In genomic region chr12:123232807-123233504, GRCh38 we compare ENCODE assay signal across 1 cellular context.
TF ChIP-seq lines count a peak whose summit lies in the region.

MPHOSPH9 (minus strand) TSS chr12:123233141; CDS start chr12:123230364, 2,777 bp downstream.
MTRFR (plus strand) TSS chr12:123233436; CDS start chr12:123253675, 20,239 bp downstream.

TF ChIP-seq in HepG2, 621 proteins besides CTCF, POLR2A, EP300 and RAD21 (continued from another document and continues in another):
- TF ChIP-seq ZNF784 (CRISPR knock-in tag; IDR thresholded peaks at IDR 0.05; ENCODE audit: borderline replicate concordance), result 0 out of 2 replicates have a peak, but pooled peaks have one; percentile 55
- peak; percentile 98 for TF ChIP-seq ZNF572 (CRISPR knock-in tag; IDR thresholded peaks at IDR 0.05)
- peak; percentile 99 for TF ChIP-seq POLR2G (IDR thresholded peaks at IDR 0.05; ENCODE audit: low read depth, low read length)
- TF ChIP-seq ZNF253 (CRISPR knock-in tag; IDR thresholded peaks at IDR 0.05; ENCODE audit: borderline replicate concordance), result no peak
- TF ChIP-seq TEAD3 (CRISPR knock-in tag; optimal IDR thresholded peaks at IDR 0.05; ENCODE audit: borderline replicate concordance), result peak; percentile 38
- 0 out of 2 replicates have a peak, but pooled peaks have one; percentile 31 for TF ChIP-seq FOXJ3 (CRISPR knock-in tag; IDR thresholded peaks at IDR 0.05; ENCODE audit: borderline replicate concordance)
- no peak for TF ChIP-seq ZNF235 (CRISPR knock-in tag; IDR thresholded peaks at IDR 0.05; ENCODE audit: borderline replicate concordance)
- TF ChIP-seq HMGXB3 (CRISPR knock-in tag; IDR thresholded peaks at IDR 0.05; ENCODE audit: borderline replicate concordance), result peak; percentile 79; the same call in 1 of the 2 replicates
- TF ChIP-seq PLSCR1 (CRISPR knock-in tag; IDR thresholded peaks at IDR 0.05; ENCODE audit: borderline replicate concordance), result 0 out of 2 replicates have a peak, but pooled peaks have one; percentile 74
- TF ChIP-seq ZNF275 (CRISPR knock-in tag; IDR thresholded peaks at IDR 0.05; ENCODE audit: borderline replicate concordance), result no peak; the same call in 1 of the 2 replicates
- TF ChIP-seq ZNF616 (CRISPR knock-in tag; IDR thresholded peaks at IDR 0.05; ENCODE audit: low read depth), result no peak; the same call in 1 of the 2 replicates
- no peak for TF ChIP-seq BCLAF1 (IDR thresholded peaks at IDR 0.05)
- no peak for TF ChIP-seq RCOR2 (CRISPR knock-in tag; IDR thresholded peaks at IDR 0.05)
- TF ChIP-seq ZNF331 (CRISPR knock-in tag; IDR thresholded peaks at IDR 0.05), result peak; percentile 41
- TF ChIP-seq ZNF343 (CRISPR knock-in tag; IDR thresholded peaks at IDR 0.05), result no peak; the same call in 1 of the 2 replicates
- TF ChIP-seq ZNF142 (CRISPR knock-in tag; IDR thresholded peaks at IDR 0.05), result peak; percentile 66; the same call in 1 of the 2 replicates
- TF ChIP-seq POLR2AphosphoS2 (IDR thresholded peaks at IDR 0.05; ENCODE audit: low read depth, low read length), result peak; percentile 78
- peak; percentile 82 for TF ChIP-seq PHF21A (CRISPR knock-in tag; IDR thresholded peaks at IDR 0.05)
- peak; percentile 74; the same call in 1 of the 2 replicates for TF ChIP-seq ZNF232 (CRISPR knock-in tag; IDR thresholded peaks at IDR 0.05; ENCODE audit: borderline replicate concordance)
- no peak for TF ChIP-seq GPBP1L1 (CRISPR knock-in tag; IDR thresholded peaks at IDR 0.05)
- TF ChIP-seq CHD2 (IDR thresholded peaks at IDR 0.05; ENCODE audit: low read depth, low read length), result peak; percentile 88
- TF ChIP-seq SIX1 (CRISPR knock-in tag; IDR thresholded peaks at IDR 0.05; ENCODE audit: borderline replicate concordance), result no peak; the same call in 1 of the 2 replicates
- peak; percentile 62; the same call in 1 of the 2 replicates for TF ChIP-seq POGK (CRISPR knock-in tag; conservative IDR thresholded peaks at IDR 0.05)
- TF ChIP-seq ZFP1 (CRISPR knock-in tag; IDR thresholded peaks at IDR 0.05), result peak; percentile 51; the same call in 1 of the 2 replicates
- no peak for TF ChIP-seq FOXO4 (CRISPR knock-in tag; conservative IDR thresholded peaks at IDR 0.05)
- no peak; the same call in 1 of the 2 replicates for TF ChIP-seq HOXA7 (CRISPR knock-in tag; IDR thresholded peaks at IDR 0.05)
- TF ChIP-seq ZNF414 (CRISPR knock-in tag; IDR thresholded peaks at IDR 0.05), result 0 out of 2 replicates have a peak, but pooled peaks have one; percentile 14
- peak; percentile 84 for TF ChIP-seq RFXAP (CRISPR knock-in tag; IDR thresholded peaks at IDR 0.05; ENCODE audit: borderline replicate concordance)
- peak; percentile 81 for TF ChIP-seq MEIS2 (CRISPR knock-in tag; IDR thresholded peaks at IDR 0.05)
- TF ChIP-seq IKZF4 (CRISPR knock-in tag; IDR thresholded peaks at IDR 0.05; ENCODE audit: borderline replicate concordance, low read depth, not compliant biosample characterization), result peak; percentile 66
